Comparison of ENCODE assay signal across 9 cellular contexts in genomic region chr17:43536236-43537088, GRCh38. TPM values are rescaled to one million over a fixed set of nuclear protein-coding genes. Genes with fewer than 3 reads are reported as not detected.
DNase-seq lines count a peak whose midpoint lies in the region; FAIRE-seq and TF ChIP-seq lines count a peak whose summit lies in the region.
"Had no signal": no experiment of that assay in that cellular context is flagged by ENCODE, and none has a peak within 500 bp of the region (broad histone marks: within the 10 kb centered on the region; RNA-seq: fewer than 3 reads in every experiment).

No MANE protein-coding gene starts in this region.

- H3K4me3 ChIP-seq in bronchial epithelial cell (ENCODE audit: low read depth, low read length), result no peak overlapping the region
- H3K4me3 ChIP-seq: gastrocnemius medialis had no signal

- DNase-seq in EL, result peak; percentile 78
- DNase-seq in MV-4-11 (lab: John Stamatoyannopoulos, UW), result peak; percentile 38
- DNase-seq in bronchial epithelial cell (ENCODE audit: low read depth), result peak; percentile 42
- peak; percentile 23 for DNase-seq in posterior vena cava (ENCODE audit: low spot score)
- DNase-seq in NOMO-1 treated with DMSO at 0.1 percent for 48 hours (lab: John Stamatoyannopoulos, UW; ENCODE audit: unreplicated experiment), result no peak
- DNase-seq in GF-D8 (lab: John Stamatoyannopoulos, UW), result no peak
- DNase-seq in NCI-H2196 (lab: John Stamatoyannopoulos, UW; ENCODE audit: unreplicated experiment), result no peak
- DNase-seq: gastrocnemius medialis, WERI-Rb-1 had no signal

- no peaks in the 10 kb centered on the region for H3K36me3 ChIP-seq in bronchial epithelial cell (ENCODE audit: control insufficient read depth, insufficient read depth, low read length)
- H3K36me3 ChIP-seq: gastrocnemius medialis, WERI-Rb-1 had no signal

- no peak for TF ChIP-seq CTCF in bronchial epithelial cell (IDR thresholded peaks at IDR 0.05; ENCODE audit: insufficient read depth, low read length, severe bottlenecking)

- FAIRE-seq in bronchial epithelial cell (lab: Jason Lieb, UNC), result no peak

- no peaks in the 10 kb centered on the region for H3K27me3 ChIP-seq in bronchial epithelial cell (ENCODE audit: control insufficient read depth, insufficient read depth, low read length)
- H3K27me3 ChIP-seq: gastrocnemius medialis had no signal

- intact Hi-C loops in posterior vena cava (cut with DNase I), result no loop called here

RNA-seq across cellular contexts. Expression of gene ETV4, which starts 9.7 kb away (rescaled TPM):
- total RNA-seq in bronchial epithelial cell (1.4 and 3.2 TPM in 2 replicates), posterior vena cava (1 to 10 TPM in 1 of 2 donors, under 1 TPM in 1; 0.48 to 1.3 TPM)

RNA-seq across cellular contexts. Expression of gene DHX8, which starts 52.7 kb away (rescaled TPM):
- total RNA-seq in bronchial epithelial cell, result 24.7 and 32.9 TPM in 2 replicates
- total RNA-seq in posterior vena cava, result 10 to 100 TPM; 35.2 to 45.2 TPM

Comparison
In these comparisons a context has a peak if more than half of its experiments do, and no peak if none do; other contexts are left out.
1. DNase-seq: peak in EL (single experiment), MV-4-11 (single experiment), bronchial epithelial cell (single experiment) and posterior vena cava (single experiment); none in NOMO-1 treated with DMSO at 0.1 percent for 48 hours (single experiment), GF-D8 (single experiment) and NCI-H2196 (single experiment).